Comparison of ENCODE assay signal across 37 cellular contexts in genomic region chr9:99624499-99625233, GRCh38.
"Had no signal": no experiment of that assay in that cellular context is flagged by ENCODE, and none has a peak within 500 bp of the region (broad histone marks: within the 10 kb centered on the region; RNA-seq: fewer than 3 reads in every experiment).

No MANE protein-coding gene starts in this region.

- H3K9me3 Mint-ChIP-seq: activated B cell treated with CpG ODN at 0.5 μM for 24 hours; activated CD4-positive, alpha-beta memory T cell treated with anti-CD3 and anti-CD28 coated beads for 36 hours; activated CD4-positive, alpha-beta T cell treated with anti-CD3 and anti-CD28 coated beads, Interleukin-2, amount 10 ng/mL, durations not matched to agents 24 days and 14 days; activated CD8-positive, alpha-beta T cell treated with anti-CD3 and anti-CD28 coated beads for 36 hours; activated naive CD4-positive, alpha-beta T cell treated with anti-CD3 and anti-CD28 coated beads for 36 hours; activated naive CD4-positive, alpha-beta T cell treated with anti-CD3 and anti-CD28 coated beads, Interleukin-2, amount 50 U/mL, for 72 hours; activated naive CD8-positive, alpha-beta T cell treated with anti-CD3 and anti-CD28 coated beads for 36 hours; activated T-cell treated with anti-CD3 and anti-CD28 coated beads, Interleukin-2, amount 50 U/mL, for 4 hours; activated T-cell treated with anti-CD3 and anti-CD28 coated beads, Interleukin-2, amount 50 U/mL, for 72 hours; activated T-helper 1 cell treated with anti-CD3 and anti-CD28 coated beads, Interleukin-12 subunit alpha, Interleukin-12 subunit beta, Interleukin-2, Interleukin-4 antibody, amounts not matched to agents 30 ng/mL and 10 ng/mL and 1 ng/mL, durations not matched to agents 14 hours and 24 hours and 36 hours; activated T-helper 17 cell treated with anti-CD3 and anti-CD28 coated beads, Interleukin-2, amount 50 U/mL, for 72 hours; T-helper 1 cell treated with Interleukin-12 subunit alpha and Interleukin-12 subunit beta and Interleukin-4 antibody, amounts not matched to agents 30 μg/mL and 1 μg/mL, for 36 hours; T-helper 2 cell treated with Interferon-gamma antibody and Interleukin-4, amounts not matched to agents 5 μg/mL and 100 μg/mL, for 36 hours had no signal

- H3K27ac ChIP-seq: adrenal gland, body of pancreas, brain microvascular endothelial cell, breast epithelium, VCaP had no signal

- H3K4me3 Mint-ChIP-seq: activated B cell treated with CpG ODN at 0.5 μM for 24 hours; activated CD4-positive, alpha-beta memory T cell treated with anti-CD3 and anti-CD28 coated beads for 36 hours; activated CD4-positive, alpha-beta T cell treated with anti-CD3 and anti-CD28 coated beads, Interleukin-2, amount 10 ng/mL, durations not matched to agents 24 days and 14 days; activated CD8-positive, alpha-beta T cell treated with anti-CD3 and anti-CD28 coated beads for 36 hours; activated naive CD4-positive, alpha-beta T cell treated with anti-CD3 and anti-CD28 coated beads for 36 hours; activated naive CD8-positive, alpha-beta T cell treated with anti-CD3 and anti-CD28 coated beads for 36 hours; activated T-cell treated with anti-CD3 and anti-CD28 coated beads, Interleukin-2, amount 50 U/mL, for 4 hours; activated T-cell treated with anti-CD3 and anti-CD28 coated beads, Interleukin-2, amount 50 U/mL, for 72 hours; activated T-helper 1 cell treated with anti-CD3 and anti-CD28 coated beads, Interleukin-12 subunit alpha, Interleukin-12 subunit beta, Interleukin-2, Interleukin-4 antibody, amounts not matched to agents 30 ng/mL and 10 ng/mL and 1 ng/mL, durations not matched to agents 14 hours and 24 hours and 36 hours; activated T-helper 17 cell treated with anti-CD3 and anti-CD28 coated beads, Interleukin-2, amount 50 U/mL, for 72 hours; T-helper 1 cell treated with Interleukin-12 subunit alpha and Interleukin-12 subunit beta and Interleukin-4 antibody, amounts not matched to agents 30 μg/mL and 1 μg/mL, for 36 hours; T-helper 2 cell treated with Interferon-gamma antibody and Interleukin-4, amounts not matched to agents 5 μg/mL and 100 μg/mL, for 36 hours had no signal

- H3K36me3 ChIP-seq: adrenal gland, brain microvascular endothelial cell, breast epithelium had no signal

- FAIRE-seq: astrocyte, TTC549 had no signal

- DNase-seq: activated B cell treated with CpG ODN at 0.5 μM for 24 hours; activated CD4-positive, alpha-beta memory T cell treated with anti-CD3 and anti-CD28 coated beads for 36 hours; activated CD4-positive, alpha-beta T cell treated with anti-CD3 and anti-CD28 coated beads for 4 hours; activated CD4-positive, alpha-beta T cell treated with anti-CD3 and anti-CD28 coated beads, Interleukin-2, amount 10 ng/mL, durations not matched to agents 24 days and 14 days; activated CD4-positive, alpha-beta T cell treated with anti-CD3 and anti-CD28 coated beads, Interleukin-2, amount 50 U/mL, for 1 hour; activated CD4-positive, alpha-beta T cell treated with anti-CD3 and anti-CD28 coated beads, Interleukin-2, amount 50 U/mL, for 4 hours; activated CD4-positive, CD25-positive, alpha-beta regulatory T cell treated with anti-CD3 and anti-CD28 coated beads, Interleukin-2, amount 50 U/mL, for 72 hours; activated CD8-positive, alpha-beta memory T cell treated with anti-CD3 and anti-CD28 coated beads, Interleukin-2, amount 50 U/mL, for 4 hours; activated CD8-positive, alpha-beta T cell treated with anti-CD3 and anti-CD28 coated beads for 36 hours; activated effector memory CD4-positive, alpha-beta T cell treated with anti-CD3 and anti-CD28 coated beads, Interleukin-2, amount 50 U/mL, for 16 hours; activated gamma-delta T cell treated with Interleukin-2 at 50 U/mL for 16 hours; activated naive CD4-positive, alpha-beta T cell; activated naive CD4-positive, alpha-beta T cell treated with anti-CD3 and anti-CD28 coated beads for 36 hours; activated naive CD4-positive, alpha-beta T cell treated with anti-CD3 and anti-CD28 coated beads, Interleukin-2, amount 50 U/mL, for 16 hours; activated naive CD8-positive, alpha-beta T cell treated with anti-CD3 and anti-CD28 coated beads for 36 hours; activated T-cell treated with anti-CD3 and anti-CD28 coated beads for 4 hours; activated T-cell treated with anti-CD3 and anti-CD28 coated beads, Interleukin-2, amount 50 U/mL, for 1 hour; activated T-cell treated with anti-CD3 and anti-CD28 coated beads, Interleukin-2, amount 50 U/mL, for 4 hours; activated T-cell treated with anti-CD3 and anti-CD28 coated beads, Interleukin-2, amount 50 U/mL, for 72 hours; adrenal gland; amniotic stem cell; aorta; body of pancreas; brain microvascular endothelial cell; central memory CD4-positive, alpha-beta T cell; T-helper 1 cell; T-helper 2 cell; T-helper 9 cell had no signal

- ATAC-seq: activated CD8-positive, alpha-beta T cell treated with anti-CD3 and anti-CD28 coated beads for 36 hours; activated naive CD4-positive, alpha-beta T cell treated with anti-CD3 and anti-CD28 coated beads, Interleukin-2, amount 50 U/mL, for 72 hours; activated T-cell treated with anti-CD3 and anti-CD28 coated beads, Interleukin-2, amount 50 U/mL, for 4 hours; activated T-cell treated with anti-CD3 and anti-CD28 coated beads, Interleukin-2, amount 50 U/mL, for 72 hours; activated T-helper 17 cell treated with anti-CD3 and anti-CD28 coated beads, Interleukin-2, amount 50 U/mL, for 72 hours; body of pancreas had no signal

- H3K27ac Mint-ChIP-seq: activated B cell treated with CpG ODN at 0.5 μM for 24 hours; activated CD4-positive, alpha-beta memory T cell treated with anti-CD3 and anti-CD28 coated beads for 36 hours; activated CD4-positive, alpha-beta T cell treated with anti-CD3 and anti-CD28 coated beads, Interleukin-2, amount 10 ng/mL, durations not matched to agents 24 days and 14 days; activated CD8-positive, alpha-beta T cell treated with anti-CD3 and anti-CD28 coated beads for 36 hours; activated naive CD4-positive, alpha-beta T cell treated with anti-CD3 and anti-CD28 coated beads for 36 hours; activated naive CD4-positive, alpha-beta T cell treated with anti-CD3 and anti-CD28 coated beads, Interleukin-2, amount 50 U/mL, for 72 hours; activated naive CD8-positive, alpha-beta T cell treated with anti-CD3 and anti-CD28 coated beads for 36 hours; activated T-cell treated with anti-CD3 and anti-CD28 coated beads, Interleukin-2, amount 50 U/mL, for 72 hours; activated T-helper 1 cell treated with anti-CD3 and anti-CD28 coated beads, Interleukin-12 subunit alpha, Interleukin-12 subunit beta, Interleukin-2, Interleukin-4 antibody, amounts not matched to agents 30 ng/mL and 10 ng/mL and 1 ng/mL, durations not matched to agents 14 hours and 24 hours and 36 hours; activated T-helper 17 cell treated with anti-CD3 and anti-CD28 coated beads, Interleukin-2, amount 50 U/mL, for 72 hours; T-helper 1 cell treated with Interleukin-12 subunit alpha and Interleukin-12 subunit beta and Interleukin-4 antibody, amounts not matched to agents 30 μg/mL and 1 μg/mL, for 36 hours; T-helper 2 cell treated with Interferon-gamma antibody and Interleukin-4, amounts not matched to agents 5 μg/mL and 100 μg/mL, for 36 hours had no signal

- H3K27me3 ChIP-seq: adrenal gland, body of pancreas, brain microvascular endothelial cell, breast epithelium had no signal

- H3K36me3 Mint-ChIP-seq: activated CD4-positive, alpha-beta memory T cell treated with anti-CD3 and anti-CD28 coated beads for 36 hours; activated naive CD4-positive, alpha-beta T cell treated with anti-CD3 and anti-CD28 coated beads, Interleukin-2, amount 50 U/mL, for 72 hours; activated naive CD8-positive, alpha-beta T cell treated with anti-CD3 and anti-CD28 coated beads for 36 hours had no signal

- H3K4me3 ChIP-seq: adrenal gland, body of pancreas, breast epithelium had no signal

- H3K27me3 Mint-ChIP-seq: activated B cell treated with CpG ODN at 0.5 μM for 24 hours; activated CD4-positive, alpha-beta memory T cell treated with anti-CD3 and anti-CD28 coated beads for 36 hours; activated naive CD8-positive, alpha-beta T cell treated with anti-CD3 and anti-CD28 coated beads for 36 hours had no signal

- H3K9me3 ChIP-seq: adrenal gland, body of pancreas, breast epithelium had no signal

- H3K4me1 Mint-ChIP-seq: activated CD4-positive, alpha-beta T cell treated with anti-CD3 and anti-CD28 coated beads, Interleukin-2, amount 10 ng/mL, durations not matched to agents 24 days and 14 days; activated T-helper 17 cell treated with anti-CD3 and anti-CD28 coated beads, Interleukin-2, amount 50 U/mL, for 72 hours had no signal

- H3K4me1 ChIP-seq: adrenal gland, body of pancreas, breast epithelium had no signal
